ENCODE assay signal across 1 cellular context in the genomic region with DNA sequence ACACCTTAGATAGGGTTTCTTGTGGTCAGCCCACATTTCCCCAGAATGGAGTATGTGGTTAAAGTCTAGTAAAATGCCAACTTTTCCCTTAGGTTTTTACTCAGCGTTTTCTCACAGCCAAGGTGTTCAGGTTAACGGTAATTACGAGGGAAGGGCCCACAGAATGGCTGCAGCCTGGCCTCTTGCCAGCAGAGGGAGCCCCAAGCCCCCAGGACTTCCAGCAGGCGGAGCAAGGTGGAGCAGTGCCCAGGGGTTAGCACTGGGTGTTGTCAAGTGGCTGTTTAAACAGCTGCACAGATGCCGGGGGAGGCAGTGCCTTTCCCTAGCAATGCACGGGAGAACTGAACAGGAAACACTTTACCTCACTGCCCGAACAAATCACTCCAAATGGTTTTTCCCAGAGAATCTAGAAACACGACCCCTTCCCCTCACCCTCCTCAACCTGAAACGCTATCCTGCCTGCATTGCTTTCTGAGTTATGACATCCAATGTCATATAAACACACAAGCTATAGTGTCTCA.
TF ChIP-seq lines count a peak whose summit lies in the region.

No MANE protein-coding gene starts in this region.

TF ChIP-seq in WTC11, 78 proteins besides CTCF, POLR2A, EP300 and RAD21 (continued from another document):
- TF ChIP-seq, protein P1, sequence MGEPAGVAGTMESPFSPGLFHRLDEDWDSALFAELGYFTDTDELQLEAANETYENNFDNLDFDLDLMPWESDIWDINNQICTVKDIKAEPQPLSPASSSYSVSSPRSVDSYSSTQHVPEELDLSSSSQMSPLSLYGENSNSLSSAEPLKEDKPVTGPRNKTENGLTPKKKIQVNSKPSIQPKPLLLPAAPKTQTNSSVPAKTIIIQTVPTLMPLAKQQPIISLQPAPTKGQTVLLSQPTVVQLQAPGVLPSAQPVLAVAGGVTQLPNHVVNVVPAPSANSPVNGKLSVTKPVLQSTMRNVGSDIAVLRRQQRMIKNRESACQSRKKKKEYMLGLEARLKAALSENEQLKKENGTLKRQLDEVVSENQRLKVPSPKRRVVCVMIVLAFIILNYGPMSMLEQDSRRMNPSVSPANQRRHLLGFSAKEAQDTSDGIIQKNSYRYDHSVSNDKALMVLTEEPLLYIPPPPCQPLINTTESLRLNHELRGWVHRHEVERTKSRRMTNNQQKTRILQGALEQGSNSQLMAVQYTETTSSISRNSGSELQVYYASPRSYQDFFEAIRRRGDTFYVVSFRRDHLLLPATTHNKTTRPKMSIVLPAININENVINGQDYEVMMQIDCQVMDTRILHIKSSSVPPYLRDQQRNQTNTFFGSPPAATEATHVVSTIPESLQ (CRISPR knock-in tag; IDR thresholded peaks at IDR 0.05), result no peak
- TF ChIP-seq ZNF317 (CRISPR knock-in tag; IDR thresholded peaks at IDR 0.05; ENCODE audit: borderline replicate concordance, low read depth) (no peak), MYBL2 (CRISPR knock-in tag; IDR thresholded peaks at IDR 0.05) (no peak), ZNF263 (CRISPR knock-in tag; IDR thresholded peaks at IDR 0.05; ENCODE audit: low read depth) (no peak), SMAD4 (CRISPR knock-in tag; IDR thresholded peaks at IDR 0.05) (no peak), CREB1 (CRISPR knock-in tag; IDR thresholded peaks at IDR 0.05) (no peak)
